Comparison of ENCODE assay signal across 1 cellular context in the genomic region with DNA sequence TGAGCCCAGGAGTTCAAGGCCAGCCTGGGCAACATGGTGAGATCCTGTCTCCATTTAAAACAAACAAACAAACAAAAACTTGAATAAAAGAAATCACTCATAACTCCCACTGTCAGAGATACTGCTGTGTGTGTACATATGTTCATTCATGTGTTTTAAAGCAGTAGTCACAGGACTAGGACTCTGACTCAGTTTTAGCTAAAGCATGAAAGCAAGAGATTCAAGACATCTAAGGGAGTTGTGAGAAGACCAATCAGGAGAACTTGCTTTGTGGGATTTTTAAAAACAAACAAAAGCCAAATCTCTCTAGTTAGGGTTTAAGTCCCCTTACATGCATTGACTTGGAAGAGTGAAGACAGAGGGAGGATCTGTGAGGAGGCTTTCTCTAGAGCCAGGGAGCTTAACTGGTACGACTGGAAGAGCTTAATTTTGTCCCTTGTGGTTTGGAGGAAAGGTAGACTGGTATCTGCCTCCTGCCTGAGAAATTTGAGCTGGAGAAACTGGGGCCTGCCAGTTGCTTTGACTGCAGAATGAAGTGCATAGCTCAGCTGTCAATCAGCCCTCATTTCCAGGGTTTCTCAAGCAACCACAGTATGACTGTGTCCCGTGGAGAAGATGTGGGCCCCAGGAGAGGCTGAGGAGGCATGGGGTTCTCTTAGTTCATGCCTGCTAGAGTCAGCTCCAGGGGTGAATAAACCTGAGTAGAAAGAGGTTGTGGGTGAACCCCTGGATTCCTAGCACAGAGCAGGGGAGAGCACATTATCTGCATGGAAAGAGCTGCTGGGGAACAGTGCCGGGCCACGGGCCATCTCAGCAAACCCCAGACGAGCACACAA.
TF ChIP-seq lines count a peak whose summit lies in the region.

No MANE protein-coding gene starts in this region.

TF ChIP-seq in GM23338, 12 proteins besides CTCF, POLR2A, EP300 and RAD21:
- TF ChIP-seq, protein P1, sequence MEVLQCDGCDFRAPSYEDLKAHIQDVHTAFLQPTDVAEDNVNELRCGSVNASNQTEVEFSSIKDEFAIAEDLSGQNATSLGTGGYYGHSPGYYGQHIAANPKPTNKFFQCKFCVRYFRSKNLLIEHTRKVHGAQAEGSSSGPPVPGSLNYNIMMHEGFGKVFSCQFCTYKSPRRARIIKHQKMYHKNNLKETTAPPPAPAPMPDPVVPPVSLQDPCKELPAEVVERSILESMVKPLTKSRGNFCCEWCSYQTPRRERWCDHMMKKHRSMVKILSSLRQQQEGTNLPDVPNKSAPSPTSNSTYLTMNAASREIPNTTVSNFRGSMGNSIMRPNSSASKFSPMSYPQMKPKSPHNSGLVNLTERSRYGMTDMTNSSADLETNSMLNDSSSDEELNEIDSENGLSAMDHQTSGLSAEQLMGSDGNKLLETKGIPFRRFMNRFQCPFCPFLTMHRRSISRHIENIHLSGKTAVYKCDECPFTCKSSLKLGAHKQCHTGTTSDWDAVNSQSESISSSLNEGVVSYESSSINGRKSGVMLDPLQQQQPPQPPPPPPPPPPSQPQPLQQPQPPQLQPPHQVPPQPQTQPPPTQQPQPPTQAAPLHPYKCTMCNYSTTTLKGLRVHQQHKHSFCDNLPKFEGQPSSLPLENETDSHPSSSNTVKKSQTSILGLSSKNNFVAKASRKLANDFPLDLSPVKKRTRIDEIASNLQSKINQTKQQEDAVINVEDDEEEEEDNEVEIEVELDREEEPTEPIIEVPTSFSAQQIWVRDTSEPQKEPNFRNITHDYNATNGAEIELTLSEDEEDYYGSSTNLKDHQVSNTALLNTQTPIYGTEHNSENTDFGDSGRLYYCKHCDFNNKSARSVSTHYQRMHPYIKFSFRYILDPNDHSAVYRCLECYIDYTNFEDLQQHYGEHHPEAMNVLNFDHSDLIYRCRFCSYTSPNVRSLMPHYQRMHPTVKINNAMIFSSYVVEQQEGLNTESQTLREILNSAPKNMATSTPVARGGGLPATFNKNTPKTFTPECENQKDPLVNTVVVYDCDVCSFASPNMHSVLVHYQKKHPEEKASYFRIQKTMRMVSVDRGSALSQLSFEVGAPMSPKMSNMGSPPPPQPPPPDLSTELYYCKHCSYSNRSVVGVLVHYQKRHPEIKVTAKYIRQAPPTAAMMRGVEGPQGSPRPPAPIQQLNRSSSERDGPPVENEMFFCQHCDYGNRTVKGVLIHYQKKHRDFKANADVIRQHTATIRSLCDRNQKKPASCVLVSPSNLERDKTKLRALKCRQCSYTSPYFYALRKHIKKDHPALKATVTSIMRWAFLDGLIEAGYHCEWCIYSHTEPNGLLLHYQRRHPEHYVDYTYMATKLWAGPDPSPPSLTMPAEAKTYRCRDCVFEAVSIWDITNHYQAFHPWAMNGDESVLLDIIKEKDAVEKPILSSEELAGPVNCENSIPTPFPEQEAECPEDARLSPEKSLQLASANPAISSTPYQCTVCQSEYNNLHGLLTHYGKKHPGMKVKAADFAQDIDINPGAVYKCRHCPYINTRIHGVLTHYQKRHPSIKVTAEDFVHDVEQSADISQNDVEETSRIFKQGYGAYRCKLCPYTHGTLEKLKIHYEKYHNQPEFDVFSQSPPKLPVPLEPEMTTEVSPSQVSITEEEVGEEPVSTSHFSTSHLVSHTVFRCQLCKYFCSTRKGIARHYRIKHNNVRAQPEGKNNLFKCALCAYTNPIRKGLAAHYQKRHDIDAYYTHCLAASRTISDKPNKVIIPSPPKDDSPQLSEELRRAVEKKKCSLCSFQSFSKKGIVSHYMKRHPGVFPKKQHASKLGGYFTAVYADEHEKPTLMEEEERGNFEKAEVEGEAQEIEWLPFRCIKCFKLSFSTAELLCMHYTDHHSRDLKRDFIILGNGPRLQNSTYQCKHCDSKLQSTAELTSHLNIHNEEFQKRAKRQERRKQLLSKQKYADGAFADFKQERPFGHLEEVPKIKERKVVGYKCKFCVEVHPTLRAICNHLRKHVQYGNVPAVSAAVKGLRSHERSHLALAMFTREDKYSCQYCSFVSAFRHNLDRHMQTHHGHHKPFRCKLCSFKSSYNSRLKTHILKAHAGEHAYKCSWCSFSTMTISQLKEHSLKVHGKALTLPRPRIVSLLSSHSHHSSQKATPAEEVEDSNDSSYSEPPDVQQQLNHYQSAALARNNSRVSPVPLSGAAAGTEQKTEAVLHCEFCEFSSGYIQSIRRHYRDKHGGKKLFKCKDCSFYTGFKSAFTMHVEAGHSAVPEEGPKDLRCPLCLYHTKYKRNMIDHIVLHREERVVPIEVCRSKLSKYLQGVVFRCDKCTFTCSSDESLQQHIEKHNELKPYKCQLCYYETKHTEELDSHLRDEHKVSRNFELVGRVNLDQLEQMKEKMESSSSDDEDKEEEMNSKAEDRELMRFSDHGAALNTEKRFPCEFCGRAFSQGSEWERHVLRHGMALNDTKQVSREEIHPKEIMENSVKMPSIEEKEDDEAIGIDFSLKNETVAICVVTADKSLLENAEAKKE (CRISPR knock-in tag; IDR thresholded peaks at IDR 0.05), result no peak
- TF ChIP-seq ZNF331 (CRISPR knock-in tag; IDR thresholded peaks at IDR 0.05; ENCODE audit: low read depth) (no peak), POLR2AphosphoS5 (IDR thresholded peaks at IDR 0.05; ENCODE audit: low read depth) (no peak), JUNB (IDR thresholded peaks at IDR 0.05; ENCODE audit: unreplicated experiment) (no peak), STAT1 (IDR thresholded peaks at IDR 0.05; ENCODE audit: unreplicated experiment) (no peak), EZH2 (IDR thresholded peaks at IDR 0.05; ENCODE audit: low read depth, unreplicated experiment) (no peak), NANOG (IDR thresholded peaks at IDR 0.05; ENCODE audit: borderline replicate concordance) (no peak), CREB1 (CRISPR knock-in tag; IDR thresholded peaks at IDR 0.05; ENCODE audit: low read depth) (no peak)
- TF ChIP-seq, protein P2, sequence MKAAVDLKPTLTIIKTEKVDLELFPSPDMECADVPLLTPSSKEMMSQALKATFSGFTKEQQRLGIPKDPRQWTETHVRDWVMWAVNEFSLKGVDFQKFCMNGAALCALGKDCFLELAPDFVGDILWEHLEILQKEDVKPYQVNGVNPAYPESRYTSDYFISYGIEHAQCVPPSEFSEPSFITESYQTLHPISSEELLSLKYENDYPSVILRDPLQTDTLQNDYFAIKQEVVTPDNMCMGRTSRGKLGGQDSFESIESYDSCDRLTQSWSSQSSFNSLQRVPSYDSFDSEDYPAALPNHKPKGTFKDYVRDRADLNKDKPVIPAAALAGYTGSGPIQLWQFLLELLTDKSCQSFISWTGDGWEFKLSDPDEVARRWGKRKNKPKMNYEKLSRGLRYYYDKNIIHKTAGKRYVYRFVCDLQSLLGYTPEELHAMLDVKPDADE (IDR thresholded peaks at IDR 0.05), result no peak
TF ChIP-seq in GM23338: peak in this region for 0.
